In the genomic region with DNA sequence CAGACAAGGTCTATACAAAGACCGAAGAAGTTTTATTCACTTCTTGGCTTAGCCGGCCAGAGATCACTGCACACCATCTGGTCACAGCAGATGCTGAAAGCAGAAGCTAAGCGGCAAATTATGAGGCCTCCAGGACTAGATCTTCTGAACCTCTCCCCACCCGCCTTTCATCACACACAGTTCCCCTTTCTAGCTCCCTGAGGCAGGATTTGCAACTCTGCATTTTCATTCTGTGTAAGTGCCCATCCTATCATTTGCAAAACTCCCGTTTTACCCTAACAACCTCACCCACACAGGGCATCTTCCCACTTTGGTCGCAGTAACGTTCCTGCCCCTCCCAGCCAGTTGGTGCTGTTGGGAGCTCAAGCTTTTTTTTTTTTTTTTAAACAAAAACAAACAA, we compare ENCODE assay signal across 8 cellular contexts. TPM values are rescaled to one million over a fixed set of nuclear protein-coding genes. Genes with fewer than 3 reads are reported as not detected.
A peak's percentile ranks its signal among the peaks of the same experiment; 100 is the strongest.
DNase-seq lines count a peak whose midpoint lies in the region; ATAC-seq, FAIRE-seq and TF ChIP-seq lines count a peak whose summit lies in the region.

No MANE protein-coding gene starts in this region.

- H3K27me3 ChIP-seq in SK-N-SH (ENCODE audit: insufficient read depth) (no peaks in the 10 kb centered on the region), keratinocyte (ENCODE audit: control insufficient read depth, extremely low read depth, insufficient read depth, low read length) (no peaks in the 10 kb centered on the region)

- no peaks in the 10 kb centered on the region for H3K9me2 ChIP-seq in SK-N-SH

- H3K9me1 ChIP-seq in keratinocyte (ENCODE audit: control insufficient read depth, extremely low read depth, insufficient read depth, low read length), result no peaks in the 10 kb centered on the region

- H3K4me3 ChIP-seq in SK-N-SH (ENCODE audit: low read depth in 2 of 2, low read length in 1 of 2) (no peak overlapping the region), keratinocyte (ENCODE audit: control insufficient read depth in 2 of 3, extremely low read depth in 1 of 3, insufficient read depth in 2 of 3, low read depth in 1 of 3, low read length in 3 of 3) (no peak overlapping the region)

- H4K20me1 ChIP-seq in SK-N-SH (ENCODE audit: insufficient read depth) (peaks cover 14% of the 10 kb centered on the region), keratinocyte (ENCODE audit: control insufficient read depth, extremely low read depth, insufficient read depth, low read length) (peaks cover 1% of the 10 kb centered on the region)

- H3K4me2 ChIP-seq in SK-N-SH (no peak overlapping the region), keratinocyte (ENCODE audit: control insufficient read depth, extremely low read depth, insufficient read depth, low read depth, low read length) (no peak overlapping the region)

- DNase-seq in SK-N-SH (peak; percentile 41), RPMI7951 (ENCODE audit: low read depth) (peak; percentile 21), keratinocyte (ENCODE audit: low read depth, low spot score) (no peak), dermis blood vessel endothelial cell (no peak), NCI-H1092 treated with DMSO at 0.1 percent for 48 hours (lab: John Stamatoyannopoulos, UW) (no peak)
- DNase-seq in stimulated activated CD4-positive, alpha-beta T cell treated with anti-CD3 and anti-CD28 coated beads, Interleukin-1b, Interleukin-23, amount 100 ng/mL, for 48 hours, result no peak

- CTCF ChIA-PET in SK-N-SH (lab: Yijun Ruan, JAX), result interaction anchor here (1.3 kb wide), 1 partner anchor 17 kb away, joined by 5 read pairs; the partner anchor contains the start of gene MTHFD2

- TF ChIP-seq RAD21 in SK-N-SH (IDR thresholded peaks at IDR 0.05; ENCODE audit: low read length), result no peak

- H3K79me2 ChIP-seq in SK-N-SH (ENCODE audit: insufficient read depth) (peaks cover 18% of the 10 kb centered on the region), keratinocyte (ENCODE audit: control insufficient read depth, insufficient read depth, low read length) (peaks cover 18% of the 10 kb centered on the region)

- POLR2A ChIA-PET in SK-N-SH (lab: Yijun Ruan, JAX), result interaction anchor here (1.2 kb wide), 1 partner anchor 17 kb away, joined by 5 read pairs; the partner anchor contains the start of gene MTHFD2

- no peak for TF ChIP-seq CTCF in SK-N-SH (IDR thresholded peaks at IDR 0.05)
- no peak for TF ChIP-seq CTCF in keratinocyte (optimal IDR thresholded peaks at IDR 0.05 in 1 of 3, IDR thresholded peaks at IDR 0.05 in 1 of 3, conservative IDR thresholded peaks at IDR 0.05 in 1 of 3; ENCODE audit: extremely low read depth in 1 of 3, insufficient read depth in 2 of 3, low read length in 3 of 3)

- peaks cover 24% of the 10 kb centered on the region for H3F3A ChIP-seq in SK-N-SH (replicated peaks; ENCODE audit: insufficient read depth)

- H3K27ac ChIP-seq in SK-N-SH (ENCODE audit: low read depth in 2 of 2, low read length in 1 of 2), result no peak overlapping the region; a peak in 1 of 4 replicates
- no peak overlapping the region for H3K27ac ChIP-seq in keratinocyte (ENCODE audit: control insufficient read depth, insufficient read depth, low read length)

- no peaks in the 10 kb centered on the region for H3K9me3 ChIP-seq in SK-N-SH
- H3K9me3 ChIP-seq in keratinocyte (ENCODE audit: control insufficient read depth, low read depth, low read length), result no peaks in the 10 kb centered on the region

- no peak for FAIRE-seq in keratinocyte (lab: Jason Lieb, UNC)

- peak overlapping the region; percentile 70; the same call in 1 of the 2 replicates for H2AFZ ChIP-seq in SK-N-SH (ENCODE audit: low read depth)
- peak overlapping the region; percentile 33 for H2AFZ ChIP-seq in keratinocyte (ENCODE audit: control insufficient read depth, low read length)

- H3K9ac ChIP-seq in SK-N-SH (no peak overlapping the region), keratinocyte (ENCODE audit: control insufficient read depth, extremely low read depth, insufficient read depth, low read length) (no peak overlapping the region)

- ATAC-seq in SK-N-SH treated with all-trans-retinoic acid at 6 μM for 48 hours (no peak), HG03159 (IDR thresholded peaks at IDR 0.05; ENCODE audit: unreplicated experiment) (peak; percentile 28)

- 50% methylated on average over 7 of the region's 7 CpGs for WGBS in SK-N-SH (ENCODE audit: low lambda C conversion rate)

- dilution Hi-C loops in keratinocyte (cut with MboI; ENCODE audit: extremely low pct_ligation_motif_present, low sequenced_read_pairs), result no loop called here

- H3K36me3 ChIP-seq in SK-N-SH (replicated peaks in 1 of 2; ENCODE audit: control insufficient read depth in 1 of 2, insufficient read depth in 2 of 2, low read length in 1 of 2) (peaks cover 0 to 3% of the 10 kb centered on the region in 2 experiments), keratinocyte (ENCODE audit: control insufficient read depth in 2 of 2, extremely low read depth in 1 of 2, insufficient read depth in 2 of 2, low read length in 2 of 2) (no peaks in the 10 kb centered on the region)

- H3K4me1 ChIP-seq in SK-N-SH (ENCODE audit: control insufficient read depth in 1 of 2, insufficient read depth in 2 of 2, low read depth in 1 of 2, low read length in 1 of 2) (peaks cover 4 to 6% of the 10 kb centered on the region in 2 experiments; a peak in 2 of 4 replicates), keratinocyte (ENCODE audit: control insufficient read depth, extremely low read depth, insufficient read depth, low read length) (peaks cover 9% of the 10 kb centered on the region)

- no peak for TF ChIP-seq EP300 in SK-N-SH (IDR thresholded peaks at IDR 0.05; ENCODE audit: borderline replicate concordance in 1 of 2, low read depth in 1 of 2, low read length in 1 of 2)

TF ChIP-seq in SK-N-SH, 30 proteins besides CTCF, POLR2A, EP300 and RAD21 (continues in another document):
- TF ChIP-seq IRF3 (IDR thresholded peaks at IDR 0.05; ENCODE audit: low read depth, low read length), result no peak

TF ChIP-seq in SK-N-SH treated with all-trans-retinoic acid at 6 μM for 48 hours, 23 proteins besides CTCF, POLR2A, EP300 and RAD21:
- TF ChIP-seq TOX (CRISPR knock-in tag; IDR thresholded peaks at IDR 0.05; ENCODE audit: borderline replicate concordance), result no peak
- TF ChIP-seq TCF4 (CRISPR knock-in tag; IDR thresholded peaks at IDR 0.05; ENCODE audit: borderline replicate concordance), result no peak
- TF ChIP-seq ZFP3 (CRISPR knock-in tag; IDR thresholded peaks at IDR 0.05), result no peak

RNA-seq across cellular contexts. Expression of gene MOB1A, which starts 3.1 kb away (rescaled TPM):
- polyA plus RNA-seq in SK-N-SH (2012; rRNA removed), result 15.3 and 19.7 TPM in 2 replicates
- polyA plus RNA-seq in SK-N-SH (2012; cell fraction: cytosol; rRNA removed), result 26.8 and 31.0 TPM in 2 replicates
- 7.5 and 15.5 TPM in 2 replicates for polyA plus RNA-seq in SK-N-SH (2012; cell fraction: nucleus; rRNA removed)
- 174 and 192 TPM in 2 replicates for total RNA-seq in RPMI7951 (2014; rRNA removed; shearing (Covaris generic))
- polyA plus RNA-seq in keratinocyte, result 53.6 to 92.4 TPM (median 59.2 TPM) in 3 replicates
- 118 TPM for polyA plus RNA-seq in keratinocyte (2011; ENCODE audit: low read depth)
- polyA plus RNA-seq in keratinocyte (2011; cell fraction: cytosol; rRNA removed), result 38.5 and 95.8 TPM in 2 replicates
- polyA plus RNA-seq in keratinocyte (2011; cell fraction: nucleus; rRNA removed), result 36.0 and 41.8 TPM in 2 replicates
- 47.0 and 53.2 TPM in 2 replicates for polyA plus RNA-seq in keratinocyte (2012; ENCODE audit: low replicate concordance)
- 22.5 to 141 TPM (median 61.8 TPM) in 3 replicates for polyA minus RNA-seq in keratinocyte
- polyA minus RNA-seq in keratinocyte (2011; cell fraction: cytosol; rRNA and poly(A)+ RNA removed), result 49.3 TPM
- 18.6 and 32.9 TPM in 2 replicates for polyA minus RNA-seq in keratinocyte (2011; cell fraction: nucleus; rRNA and poly(A)+ RNA removed)
- total RNA-seq in dermis blood vessel endothelial cell, result 121 and 145 TPM in 2 replicates

RNA-seq across cellular contexts. Expression of gene MTHFD2, which starts 16.7 kb away (rescaled TPM):
- polyA plus RNA-seq in SK-N-SH (2012; rRNA removed), result 68.6 and 82.6 TPM in 2 replicates
- 75.5 and 88.9 TPM in 2 replicates for polyA plus RNA-seq in SK-N-SH (2012; cell fraction: cytosol; rRNA removed)
- polyA plus RNA-seq in SK-N-SH (2012; cell fraction: nucleus; rRNA removed), result 67.4 and 69.4 TPM in 2 replicates
- total RNA-seq in RPMI7951 (2014; rRNA removed; shearing (Covaris generic)), result 92.6 and 113 TPM in 2 replicates
- 50.9 to 114 TPM (median 80.3 TPM) in 3 replicates for polyA plus RNA-seq in keratinocyte
- 73.3 TPM for polyA plus RNA-seq in keratinocyte (2011; ENCODE audit: low read depth)
- polyA plus RNA-seq in keratinocyte (2011; cell fraction: cytosol; rRNA removed), result 40.3 and 79.7 TPM in 2 replicates
- polyA plus RNA-seq in keratinocyte (2011; cell fraction: nucleus; rRNA removed), result 29.2 and 38.5 TPM in 2 replicates
- 66.8 and 94.0 TPM in 2 replicates for polyA plus RNA-seq in keratinocyte (2012; ENCODE audit: low replicate concordance)
- 37.6 to 70.6 TPM (median 57.1 TPM) in 3 replicates for polyA minus RNA-seq in keratinocyte
- 33.2 TPM for polyA minus RNA-seq in keratinocyte (2011; cell fraction: cytosol; rRNA and poly(A)+ RNA removed)
- 17.4 and 23.7 TPM in 2 replicates for polyA minus RNA-seq in keratinocyte (2011; cell fraction: nucleus; rRNA and poly(A)+ RNA removed)
- total RNA-seq in dermis blood vessel endothelial cell, result 28.6 and 91.0 TPM in 2 replicates

RNA-seq across cellular contexts. Expression of gene BOLA3, which starts 34.0 kb away (rescaled TPM):
- polyA plus RNA-seq in SK-N-SH (2012; rRNA removed) (64.4 and 90.1 TPM in 2 replicates), keratinocyte (66.0 to 116 TPM (median 80.6 TPM) in 3 replicates)
- polyA plus RNA-seq in SK-N-SH (2012; cell fraction: cytosol; rRNA removed), result 96.8 and 144 TPM in 2 replicates
- 17.9 and 18.5 TPM in 2 replicates for polyA plus RNA-seq in SK-N-SH (2012; cell fraction: nucleus; rRNA removed)
- total RNA-seq in RPMI7951 (2014; rRNA removed; shearing (Covaris generic)), result 195 and 214 TPM in 2 replicates
- 34.6 TPM for polyA plus RNA-seq in keratinocyte (2011; ENCODE audit: low read depth)
- 64.0 and 106 TPM in 2 replicates for polyA plus RNA-seq in keratinocyte (2011; cell fraction: cytosol; rRNA removed)
- 18.4 and 22.2 TPM in 2 replicates for polyA plus RNA-seq in keratinocyte (2011; cell fraction: nucleus; rRNA removed)
- polyA plus RNA-seq in keratinocyte (2012; ENCODE audit: low replicate concordance), result 42.4 and 107 TPM in 2 replicates
- 3.0 to 17.0 TPM (median 6.6 TPM) in 3 replicates for polyA minus RNA-seq in keratinocyte
- 40.5 TPM for polyA minus RNA-seq in keratinocyte (2011; cell fraction: cytosol; rRNA and poly(A)+ RNA removed)
- polyA minus RNA-seq in keratinocyte (2011; cell fraction: nucleus; rRNA and poly(A)+ RNA removed), result 2.3 and 6.6 TPM in 2 replicates
- 23.7 and 24.3 TPM in 2 replicates for total RNA-seq in dermis blood vessel endothelial cell

Comparison
In these comparisons a context has a peak if more than half of its experiments do, and no peak if none do; other contexts are left out.
1. DNase-seq: peak in SK-N-SH (single experiment) and RPMI7951 (single experiment); none in keratinocyte (single experiment), stimulated activated CD4-positive, alpha-beta T cell treated with anti-CD3 and anti-CD28 coated beads, Interleukin-1b, Interleukin-23, amount 100 ng/mL, for 48 hours (single experiment), dermis blood vessel endothelial cell (single experiment) and NCI-H1092 treated with DMSO at 0.1 percent for 48 hours (single experiment).